In genomic region chr4:10736895-10737294, GRCh38 we compare ENCODE assay signal across 20 cellular contexts. TPM values are rescaled to one million over a fixed set of nuclear protein-coding genes. Genes with fewer than 3 reads are reported as not detected.
"Had no signal": no experiment of that assay in that cellular context is flagged by ENCODE, and none has a peak within 500 bp of the region (broad histone marks: within the 10 kb centered on the region; RNA-seq: fewer than 3 reads in every experiment).

No MANE protein-coding gene starts in this region.

- H3K9me3 ChIP-seq: body of pancreas, lower lobe of right lung, mucosa of descending colon, pancreas, psoas muscle, vagina had no signal

- H3K4me3 ChIP-seq: body of pancreas, lower lobe of right lung, mucosa of descending colon, pancreas, psoas muscle, vagina had no signal

- H3K4me1 ChIP-seq: body of pancreas, lower lobe of right lung, pancreas, psoas muscle, vagina had no signal

- H3K36me3 ChIP-seq: lower lobe of right lung, pancreas, vagina had no signal

- H3K27ac ChIP-seq: body of pancreas, lower lobe of right lung, pancreas, psoas muscle, vagina had no signal

- H3K9me3 Mint-ChIP-seq: activated naive CD4-positive, alpha-beta T cell treated with anti-CD3 and anti-CD28 coated beads for 36 hours; nephron progenitor cell; T-helper 2 cell treated with Interferon-gamma antibody and Interleukin-4, amounts not matched to agents 5 μg/mL and 100 μg/mL, for 36 hours had no signal

- H3K4me3 Mint-ChIP-seq: activated naive CD4-positive, alpha-beta T cell treated with anti-CD3 and anti-CD28 coated beads for 36 hours; nephron progenitor cell; T-helper 2 cell treated with Interferon-gamma antibody and Interleukin-4, amounts not matched to agents 5 μg/mL and 100 μg/mL, for 36 hours had no signal

- H3K27ac Mint-ChIP-seq: activated naive CD4-positive, alpha-beta T cell treated with anti-CD3 and anti-CD28 coated beads for 36 hours; nephron progenitor cell; T-helper 2 cell treated with Interferon-gamma antibody and Interleukin-4, amounts not matched to agents 5 μg/mL and 100 μg/mL, for 36 hours had no signal

- H3K4me1 Mint-ChIP-seq: nephron progenitor cell had no signal

- H3K27me3 ChIP-seq: body of pancreas, pancreas, vagina had no signal

- DNase-seq: activated CD4-positive, alpha-beta T cell treated with anti-CD3 and anti-CD28 coated beads, Interleukin-2, amount 50 U/mL, for 48 hours; activated effector memory CD4-positive, alpha-beta T cell treated with Interleukin-2 at 50 U/mL for 16 hours; activated naive CD4-positive, alpha-beta T cell treated with anti-CD3 and anti-CD28 coated beads for 36 hours; activated T-cell treated with anti-CD3 and anti-CD28 coated beads, Interleukin-2, amount 50 U/mL, for 48 hours; body of pancreas; erythroblast; kidney; lower lobe of right lung; mucosa of descending colon; nephron progenitor cell; pancreas; psoas muscle; right cardiac atrium; stimulated activated CD4-positive, alpha-beta T cell treated with anti-CD3 and anti-CD28 coated beads, Interleukin-12 subunit alpha, Interleukin-12 subunit beta, amount 100 ng/mL, for 4 hours had no signal

RNA-seq across cellular contexts. Expression of gene CLNK, which starts 52.3 kb away (rescaled TPM):
- total RNA-seq: activated naive CD4-positive, alpha-beta T cell treated with anti-CD3 and anti-CD28 coated beads for 36 hours; cardiac septum; chondrocyte; fibroblast of lung; right cardiac atrium; temporal lobe; vagina had no signal
- polyA plus RNA-seq: fibroblast of lung, right cardiac atrium had no signal
